ENCODE assay signal across 2 cellular contexts in genomic region chr5:156755421-156756087, GRCh38.
TF ChIP-seq lines count a peak whose summit lies in the region.

No MANE protein-coding gene starts in this region.

TF ChIP-seq in GM23338, 12 proteins besides CTCF, POLR2A, EP300 and RAD21:
- TF ChIP-seq ZNF114 (CRISPR knock-in tag; IDR thresholded peaks at IDR 0.05): no peak
- TF ChIP-seq REST (IDR thresholded peaks at IDR 0.05; ENCODE audit: unreplicated experiment): no peak
- no peak for TF ChIP-seq EZH2phosphoT487 (IDR thresholded peaks at IDR 0.05; ENCODE audit: unreplicated experiment)

TF ChIP-seq in H1, 55 proteins besides CTCF, POLR2A, EP300 and RAD21:
- TF ChIP-seq CHD7 (IDR thresholded peaks at IDR 0.05; ENCODE audit: insufficient replicate concordance, low read length): no peak
- no peak for TF ChIP-seq POU5F1 (IDR thresholded peaks at IDR 0.05; ENCODE audit: low read depth, low read length)
- no peak for TF ChIP-seq MAX (IDR thresholded peaks at IDR 0.05)
- TF ChIP-seq ATF3 (IDR thresholded peaks at IDR 0.05; ENCODE audit: insufficient read depth, low read depth, low read length): no peak
- no peak for TF ChIP-seq TEAD4 (IDR thresholded peaks at IDR 0.05; ENCODE audit: low read depth, low read length)
- no peak for TF ChIP-seq CEBPB (IDR thresholded peaks at IDR 0.05; ENCODE audit: low read depth, low read length)
- TF ChIP-seq USF2 (IDR thresholded peaks at IDR 0.05; ENCODE audit: low read length): no peak
